ENCODE assay signal across 15 cellular contexts in genomic region chr5:53151713-53152458, GRCh38. TPM values are rescaled to one million over a fixed set of nuclear protein-coding genes. Genes with fewer than 3 reads are reported as not detected.
DNase-seq lines count a peak whose midpoint lies in the region; ATAC-seq, FAIRE-seq and TF ChIP-seq lines count a peak whose summit lies in the region.
"Had no signal": no experiment of that assay in that cellular context is flagged by ENCODE, and none has a peak within 500 bp of the region (broad histone marks: within the 10 kb centered on the region; RNA-seq: fewer than 3 reads in every experiment).

No MANE protein-coding gene starts in this region.

- peaks cover 26% of the 10 kb centered on the region for H3K4me1 Mint-ChIP-seq in osteocyte (ENCODE audit: unreplicated experiment)
- no peaks in the 10 kb centered on the region for H3K4me1 Mint-ChIP-seq in nephron progenitor cell
- H3K4me1 Mint-ChIP-seq: H9 had no signal

- no peaks in the 10 kb centered on the region for H3K36me3 Mint-ChIP-seq in osteocyte (ENCODE audit: unreplicated experiment)
- H3K36me3 Mint-ChIP-seq in nephron progenitor cell (ENCODE audit: low read depth) = no peaks in the 10 kb centered on the region

- no peak for ATAC-seq in HG03139 (IDR thresholded peaks at IDR 0.05; ENCODE audit: unreplicated experiment)
- ATAC-seq: activated CD8-positive, alpha-beta T cell treated with anti-CD3 and anti-CD28 coated beads for 36 hours had no signal

- peak overlapping the region; percentile 80 for H3K27ac Mint-ChIP-seq in osteocyte (ENCODE audit: unreplicated experiment)
- H3K27ac Mint-ChIP-seq in nephron progenitor cell = no peak overlapping the region
- H3K27ac Mint-ChIP-seq: activated CD8-positive, alpha-beta T cell treated with anti-CD3 and anti-CD28 coated beads for 36 hours; activated naive CD4-positive, alpha-beta T cell treated with anti-CD3 and anti-CD28 coated beads for 36 hours; H9 had no signal

- POLR2A ChIA-PET in BJ (lab: Charles Lee) = no interaction called here

- H3K36me3 ChIP-seq in BJ (ENCODE audit: control insufficient read depth, insufficient read depth, low read length) = no peaks in the 10 kb centered on the region

- H3K9me3 Mint-ChIP-seq in osteocyte (ENCODE audit: unreplicated experiment) (peaks cover 5% of the 10 kb centered on the region), nephron progenitor cell (no peaks in the 10 kb centered on the region)
- H3K9me3 Mint-ChIP-seq: activated CD8-positive, alpha-beta T cell treated with anti-CD3 and anti-CD28 coated beads for 36 hours; activated naive CD4-positive, alpha-beta T cell treated with anti-CD3 and anti-CD28 coated beads for 36 hours; H9 had no signal

- no peak overlapping the region for H3K4me3 Mint-ChIP-seq in osteocyte (ENCODE audit: unreplicated experiment)
- no peak overlapping the region for H3K4me3 Mint-ChIP-seq in nephron progenitor cell
- H3K4me3 Mint-ChIP-seq: activated CD8-positive, alpha-beta T cell treated with anti-CD3 and anti-CD28 coated beads for 36 hours; activated naive CD4-positive, alpha-beta T cell treated with anti-CD3 and anti-CD28 coated beads for 36 hours; H9 had no signal

- no peak overlapping the region for H3K4me3 ChIP-seq in BJ (ENCODE audit: low read depth, low read length)

- FAIRE-seq in RCC 7860 (lab: Jason Lieb, UNC) = no peak
- FAIRE-seq: GM19239, small intestine had no signal

- TF ChIP-seq CTCF in BJ (IDR thresholded peaks at IDR 0.05; ENCODE audit: insufficient read depth, low read depth, low read length) = no peak
- TF ChIP-seq CTCF in osteocyte (IDR thresholded peaks at IDR 0.05) = no peak
- TF ChIP-seq CTCF in nephron progenitor cell (IDR thresholded peaks at IDR 0.05) = no peak

- CTCF ChIA-PET in BJ (lab: Yijun Ruan, JAX) = interaction anchor here (0.8 to 2.0 kb wide), 3 partner anchors 13 to 29 kb away, joined by 3 to 4 read pairs (median 3); no protein-coding TSS in a partner anchor

- DNase-seq in BJ (ENCODE audit: low read depth) (peak; percentile 52), RCC 7860 (ENCODE audit: low spot score) (peak; percentile 44), fibroblast of gingiva (ENCODE audit: low read depth) (peak; percentile 74), osteocyte (ENCODE audit: extremely low spot score, unreplicated experiment) (peak; percentile 86), nephron progenitor cell (no peak), NOMO-1 treated with DMSO at 0.1 percent for 48 hours (lab: John Stamatoyannopoulos, UW; ENCODE audit: unreplicated experiment) (no peak)
- DNase-seq in stimulated activated CD4-positive, alpha-beta T cell treated with anti-CD3 and anti-CD28 coated beads, Interleukin-15, amount 100 ng/mL, for 24 hours = no peak
- DNase-seq: activated CD8-positive, alpha-beta T cell treated with anti-CD3 and anti-CD28 coated beads for 36 hours; activated naive CD4-positive, alpha-beta T cell treated with anti-CD3 and anti-CD28 coated beads for 36 hours; H9; NCI-H2107; small intestine; T-helper 2 cell had no signal

- no peaks in the 10 kb centered on the region; the same call in 1 of the 2 replicates for H3K27me3 ChIP-seq in BJ (ENCODE audit: control insufficient read depth, insufficient read depth, low read length)

- H3K27me3 Mint-ChIP-seq in osteocyte (ENCODE audit: unreplicated experiment) (no peaks in the 10 kb centered on the region), nephron progenitor cell (ENCODE audit: low read depth, poor library complexity) (peaks cover 2% of the 10 kb centered on the region)

RNA-seq across cellular contexts. Expression of gene MOCS2, which starts 42.3 kb away (rescaled TPM):
- polyA plus RNA-seq in BJ (2011; rRNA removed) = 22.2 and 46.4 TPM in 2 replicates
- 6.1 and 7.0 TPM in 2 replicates for polyA minus RNA-seq in BJ (2011; rRNA and poly(A)+ RNA removed)
- 31.2 and 31.7 TPM in 2 replicates for total RNA-seq in osteocyte

Comparison
In these comparisons a context has a peak if more than half of its experiments do, and no peak if none do; other contexts are left out.
1. DNase-seq: peak in BJ (single experiment), RCC 7860 (single experiment), fibroblast of gingiva (single experiment) and osteocyte (single experiment); none in nephron progenitor cell (single experiment), stimulated activated CD4-positive, alpha-beta T cell treated with anti-CD3 and anti-CD28 coated beads, Interleukin-15, amount 100 ng/mL, for 24 hours (single experiment) and NOMO-1 treated with DMSO at 0.1 percent for 48 hours (single experiment).